Comparison of ENCODE assay signal across 8 cellular contexts in the genomic region with DNA sequence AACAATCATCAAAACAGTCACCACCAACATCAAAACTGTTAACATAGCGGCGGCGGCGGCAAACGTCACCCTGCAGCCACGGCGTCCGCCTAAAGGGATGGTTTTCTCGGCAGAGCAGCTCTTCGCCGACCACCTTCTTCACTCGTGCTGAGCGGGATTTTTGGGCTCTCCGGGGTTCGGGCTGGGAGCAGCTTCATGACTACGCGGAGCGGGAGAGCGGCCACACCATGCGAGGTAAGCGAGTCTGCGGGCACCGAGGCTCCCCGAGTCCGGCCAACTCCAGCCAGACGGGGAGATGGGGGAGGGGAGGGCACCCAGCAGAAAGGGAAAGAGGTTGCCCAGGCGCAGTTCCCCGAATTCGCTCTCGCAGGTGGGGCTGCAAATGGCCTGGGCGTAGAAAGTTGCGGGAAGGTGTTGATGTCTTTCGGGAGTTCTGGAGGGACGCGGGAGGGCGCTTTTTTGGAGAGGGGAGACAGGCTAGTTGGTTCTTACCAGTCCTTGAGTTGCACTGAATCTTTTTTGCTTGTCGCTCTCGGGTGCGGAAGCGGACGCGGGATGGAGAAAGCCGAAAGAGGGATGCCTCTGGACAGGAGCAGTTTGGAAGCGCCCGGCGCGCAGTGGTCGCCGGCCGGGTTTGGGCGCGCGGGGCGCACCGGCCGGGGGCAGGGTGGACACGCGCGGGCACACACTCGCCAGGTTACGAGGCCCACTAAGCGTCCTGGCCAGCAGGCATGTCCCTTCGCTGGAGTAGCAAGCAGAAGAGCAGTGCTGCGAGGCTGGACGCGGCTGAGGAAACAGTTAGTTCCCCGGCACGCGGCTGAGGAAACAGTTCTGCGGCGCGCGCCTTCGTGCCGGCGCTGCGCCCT. TPM values are rescaled to one million over a fixed set of nuclear protein-coding genes. Genes with fewer than 3 reads are reported as not detected.
DNase-seq lines count a peak whose midpoint lies in the region; ATAC-seq and TF ChIP-seq lines count a peak whose summit lies in the region.

No MANE protein-coding gene starts in this region.

- H3K36me3 ChIP-seq in right atrium auricular region (no peaks in the 10 kb centered on the region), psoas muscle (ENCODE audit: insufficient read depth in 1 of 2, low read depth in 1 of 2) (no peaks in the 10 kb centered on the region), OCI-LY7 (ENCODE audit: insufficient read depth, low read length) (no peaks in the 10 kb centered on the region)

- H3K79me2 ChIP-seq in OCI-LY7 (ENCODE audit: insufficient read depth, low read depth, low read length), result no peaks in the 10 kb centered on the region

- H3K4me3 ChIP-seq in GM08714 (ENCODE audit: low read length), result peak overlapping the region; percentile 93
- peak overlapping the region; percentile 50 to 58 for H3K4me3 ChIP-seq in right atrium auricular region
- H3K4me3 ChIP-seq in psoas muscle, result peak overlapping the region; percentile 75
- H3K4me3 ChIP-seq in OCI-LY7 (ENCODE audit: low read depth, low read length, poor library complexity, severe bottlenecking), result no peak overlapping the region

- no peaks in the 10 kb centered on the region for H3K36me3 Mint-ChIP-seq in activated naive CD8-positive, alpha-beta T cell treated with anti-CD3 and anti-CD28 coated beads for 36 hours

- peak; percentile 10 for DNase-seq in activated naive CD8-positive, alpha-beta T cell treated with anti-CD3 and anti-CD28 coated beads for 36 hours
- no peak for DNase-seq in right atrium auricular region (ENCODE audit: low spot score)
- DNase-seq in psoas muscle, result peak; percentile 17 to 41
- no peak for DNase-seq in OCI-LY7 (ENCODE audit: low spot score)

- TF ChIP-seq CTCF in right atrium auricular region (IDR thresholded peaks at IDR 0.05) (no peak), psoas muscle (IDR thresholded peaks at IDR 0.05) (no peak), OCI-LY7 (conservative IDR thresholded peaks at IDR 0.05; ENCODE audit: low read length) (no peak)

- peak overlapping the region; percentile 91 for H3K4me3 Mint-ChIP-seq in activated naive CD8-positive, alpha-beta T cell treated with anti-CD3 and anti-CD28 coated beads for 36 hours

- no peaks in the 10 kb centered on the region for H3K9me2 ChIP-seq in OCI-LY7 (ENCODE audit: insufficient read depth, low read length)

- H4K20me1 ChIP-seq in OCI-LY7 (ENCODE audit: insufficient read depth, low read length), result no peaks in the 10 kb centered on the region

- H3K27me3 ChIP-seq in right atrium auricular region (peaks cover 0 to 4% of the 10 kb centered on the region in 2 donors), psoas muscle (ENCODE audit: insufficient read depth in 3 of 3, low read length in 2 of 3) (peaks cover 0 to 40% (median 7%) of the 10 kb centered on the region in 3 donors)

- no TSS peak for BruUV-seq in OCI-LY7 (replicated peaks; lab: Mats Ljungman, UMichigan)

- CTCF ChIA-PET in OCI-LY7 (lab: Charles Lee; ENCODE audit: unreplicated experiment), result no interaction called here

- H3K27ac ChIP-seq in right atrium auricular region, result peak overlapping the region; percentile 50 to 60
- no peak overlapping the region for H3K27ac ChIP-seq in psoas muscle
- no peak overlapping the region for H3K27ac ChIP-seq in OCI-LY7 (ENCODE audit: low read depth, low read length, poor library complexity, severe bottlenecking)

- H3K4me1 Mint-ChIP-seq in activated naive CD8-positive, alpha-beta T cell treated with anti-CD3 and anti-CD28 coated beads for 36 hours, result peaks cover 29% of the 10 kb centered on the region

- WGBS in psoas muscle, 3 donors, result 0 to 1% (median 1%) methylated on average over 68 to 77 of the region's 77 CpGs

- H3K9me3 ChIP-seq in right atrium auricular region (no peaks in the 10 kb centered on the region), psoas muscle (no peaks in the 10 kb centered on the region), OCI-LY7 (ENCODE audit: low read length) (no peaks in the 10 kb centered on the region)

- intact Hi-C loops in psoas muscle (cut with DNase I), result no loop called here
- intact Hi-C loops in OCI-LY7 (cut with micrococcal nuclease; ENCODE audit: unreplicated experiment), result no loop called here

- POLR2A ChIA-PET in OCI-LY7 (lab: Charles Lee), result no interaction called here

- ATAC-seq in HG03280 (IDR thresholded peaks at IDR 0.05; ENCODE audit: unreplicated experiment) (peak; percentile 26), psoas muscle (peak in 3 of 4 donors; percentile 35 to 62 (median 52)), HG03571 (IDR thresholded peaks at IDR 0.05; ENCODE audit: unreplicated experiment) (no peak), GM21423 (IDR thresholded peaks at IDR 0.05; ENCODE audit: unreplicated experiment) (no peak)

- H3K27me3 Mint-ChIP-seq in activated naive CD8-positive, alpha-beta T cell treated with anti-CD3 and anti-CD28 coated beads for 36 hours, result peaks cover 65% of the 10 kb centered on the region

- H2AFZ ChIP-seq in OCI-LY7 (ENCODE audit: low read length), result no peak overlapping the region

- H3K4me2 ChIP-seq in OCI-LY7 (ENCODE audit: low read length), result no peak overlapping the region

- no peak overlapping the region for H3K27ac Mint-ChIP-seq in activated naive CD8-positive, alpha-beta T cell treated with anti-CD3 and anti-CD28 coated beads for 36 hours

- H3K9me3 Mint-ChIP-seq in activated naive CD8-positive, alpha-beta T cell treated with anti-CD3 and anti-CD28 coated beads for 36 hours, result peaks cover 1% of the 10 kb centered on the region

- peaks cover 0 to 27% of the 10 kb centered on the region in 2 donors for H3K4me1 ChIP-seq in right atrium auricular region
- peaks cover 13% of the 10 kb centered on the region for H3K4me1 ChIP-seq in psoas muscle
- H3K4me1 ChIP-seq in OCI-LY7 (ENCODE audit: insufficient read depth, low read length, poor library complexity, severe bottlenecking), result no peaks in the 10 kb centered on the region

RNA-seq across cellular contexts. Expression of a gene that starts 0.8 kb away (rescaled TPM):
- under 1 TPM; 0.02 to 0.04 TPM for total RNA-seq in activated naive CD8-positive, alpha-beta T cell treated with anti-CD3 and anti-CD28 coated beads for 36 hours
- total RNA-seq in right atrium auricular region, result 1 to 10 TPM in 1 of 2 donors, under 1 TPM in 1; 0.55 to 2.4 TPM
- total RNA-seq in psoas muscle, result under 1 TPM in 3 of 4 donors, not detected in 1; 0.02 to 0.10 (median 0.02) TPM
- polyA plus RNA-seq in psoas muscle, result under 1 TPM; under 0.01 to 0.03 (median 0.01) TPM
- not detected in 2 replicates for total RNA-seq in OCI-LY7 (2014; rRNA removed; shearing (Covaris generic))
- not detected in 2 replicates for total RNA-seq in OCI-LY7 (2022)

Comparison
In these comparisons a context has a peak if more than half of its experiments do, and no peak if none do; other contexts are left out.
1. ATAC-seq: peak in HG03280 (single experiment) and psoas muscle (3 of 4); none in HG03571 (single experiment) and GM21423 (single experiment).
2. DNase-seq: peak in activated naive CD8-positive, alpha-beta T cell treated with anti-CD3 and anti-CD28 coated beads for 36 hours (single experiment) and psoas muscle (2 of 2); none in right atrium auricular region (single experiment) and OCI-LY7 (single experiment).
3. H3K27ac ChIP-seq: peak in right atrium auricular region (2 of 2); none in psoas muscle (single experiment) and OCI-LY7 (single experiment).